ENCODE assay signal across 2 cellular contexts in the genomic region with DNA sequence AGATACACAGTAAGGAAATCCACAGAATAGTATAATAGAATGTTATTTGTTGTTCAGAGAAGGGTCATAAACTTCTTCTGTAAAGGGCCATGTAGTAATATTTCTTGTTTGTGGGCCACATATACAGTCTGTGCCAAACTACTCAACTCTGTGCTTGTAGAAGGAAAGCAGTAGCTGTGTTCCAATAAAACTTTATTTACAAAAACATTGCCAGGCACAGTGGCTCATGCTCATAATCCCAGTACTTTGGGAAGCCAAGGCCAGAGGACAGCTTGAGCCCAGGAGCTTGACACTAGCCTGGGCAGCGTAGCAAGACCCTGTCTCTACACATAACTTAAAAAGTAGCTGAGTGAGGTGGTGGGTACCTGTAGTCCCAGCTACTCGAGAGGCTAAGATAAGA.
TF ChIP-seq lines count a peak whose summit lies in the region.

No MANE protein-coding gene starts in this region.

TF ChIP-seq in HepG2, 621 proteins besides CTCF, POLR2A, EP300 and RAD21:
- TF ChIP-seq, protein P1, sequence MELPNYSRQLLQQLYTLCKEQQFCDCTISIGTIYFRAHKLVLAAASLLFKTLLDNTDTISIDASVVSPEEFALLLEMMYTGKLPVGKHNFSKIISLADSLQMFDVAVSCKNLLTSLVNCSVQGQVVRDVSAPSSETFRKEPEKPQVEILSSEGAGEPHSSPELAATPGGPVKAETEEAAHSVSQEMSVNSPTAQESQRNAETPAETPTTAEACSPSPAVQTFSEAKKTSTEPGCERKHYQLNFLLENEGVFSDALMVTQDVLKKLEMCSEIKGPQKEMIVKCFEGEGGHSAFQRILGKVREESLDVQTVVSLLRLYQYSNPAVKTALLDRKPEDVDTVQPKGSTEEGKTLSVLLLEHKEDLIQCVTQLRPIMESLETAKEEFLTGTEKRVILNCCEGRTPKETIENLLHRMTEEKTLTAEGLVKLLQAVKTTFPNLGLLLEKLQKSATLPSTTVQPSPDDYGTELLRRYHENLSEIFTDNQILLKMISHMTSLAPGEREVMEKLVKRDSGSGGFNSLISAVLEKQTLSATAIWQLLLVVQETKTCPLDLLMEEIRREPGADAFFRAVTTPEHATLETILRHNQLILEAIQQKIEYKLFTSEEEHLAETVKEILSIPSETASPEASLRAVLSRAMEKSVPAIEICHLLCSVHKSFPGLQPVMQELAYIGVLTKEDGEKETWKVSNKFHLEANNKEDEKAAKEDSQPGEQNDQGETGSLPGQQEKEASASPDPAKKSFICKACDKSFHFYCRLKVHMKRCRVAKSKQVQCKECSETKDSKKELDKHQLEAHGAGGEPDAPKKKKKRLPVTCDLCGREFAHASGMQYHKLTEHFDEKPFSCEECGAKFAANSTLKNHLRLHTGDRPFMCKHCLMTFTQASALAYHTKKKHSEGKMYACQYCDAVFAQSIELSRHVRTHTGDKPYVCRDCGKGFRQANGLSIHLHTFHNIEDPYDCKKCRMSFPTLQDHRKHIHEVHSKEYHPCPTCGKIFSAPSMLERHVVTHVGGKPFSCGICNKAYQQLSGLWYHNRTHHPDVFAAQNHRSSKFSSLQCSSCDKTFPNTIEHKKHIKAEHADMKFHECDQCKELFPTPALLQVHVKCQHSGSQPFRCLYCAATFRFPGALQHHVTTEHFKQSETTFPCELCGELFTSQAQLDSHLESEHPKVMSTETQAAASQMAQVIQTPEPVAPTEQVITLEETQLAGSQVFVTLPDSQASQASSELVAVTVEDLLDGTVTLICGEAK (IDR thresholded peaks at IDR 0.05), result no peak
- TF ChIP-seq, protein P1 (CRISPR knock-in tag; IDR thresholded peaks at IDR 0.05), result peak; percentile 87
- no peak for TF ChIP-seq RFX1 (IDR thresholded peaks at IDR 0.05)
- TF ChIP-seq FLYWCH1 (CRISPR knock-in tag; IDR thresholded peaks at IDR 0.05), result no peak

TF ChIP-seq in GM12878, 131 proteins besides CTCF, POLR2A, EP300 and RAD21 (continued from another document):
- TF ChIP-seq, protein P2, sequence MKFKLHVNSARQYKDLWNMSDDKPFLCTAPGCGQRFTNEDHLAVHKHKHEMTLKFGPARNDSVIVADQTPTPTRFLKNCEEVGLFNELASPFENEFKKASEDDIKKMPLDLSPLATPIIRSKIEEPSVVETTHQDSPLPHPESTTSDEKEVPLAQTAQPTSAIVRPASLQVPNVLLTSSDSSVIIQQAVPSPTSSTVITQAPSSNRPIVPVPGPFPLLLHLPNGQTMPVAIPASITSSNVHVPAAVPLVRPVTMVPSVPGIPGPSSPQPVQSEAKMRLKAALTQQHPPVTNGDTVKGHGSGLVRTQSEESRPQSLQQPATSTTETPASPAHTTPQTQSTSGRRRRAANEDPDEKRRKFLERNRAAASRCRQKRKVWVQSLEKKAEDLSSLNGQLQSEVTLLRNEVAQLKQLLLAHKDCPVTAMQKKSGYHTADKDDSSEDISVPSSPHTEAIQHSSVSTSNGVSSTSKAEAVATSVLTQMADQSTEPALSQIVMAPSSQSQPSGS (IDR thresholded peaks at IDR 0.05; ENCODE audit: low read length), result no peak
- TF ChIP-seq, protein P1 (IDR thresholded peaks at IDR 0.05; ENCODE audit: borderline replicate concordance), result peak; percentile 26; the same call in 1 of the 2 replicates
- no peak for TF ChIP-seq NFXL1 (IDR thresholded peaks at IDR 0.05; ENCODE audit: borderline replicate concordance)
- no peak for TF ChIP-seq BRCA1 (IDR thresholded peaks at IDR 0.05; ENCODE audit: low read depth, low read length)
TF ChIP-seq in GM12878: peak in this region for 1.
